Comparison of ENCODE assay signal across 9 cellular contexts in genomic region chr12:40192704-40193255, GRCh38. TPM values are rescaled to one million over a fixed set of nuclear protein-coding genes. Genes with fewer than 3 reads are reported as not detected.
DNase-seq lines count a peak whose midpoint lies in the region; ATAC-seq and TF ChIP-seq lines count a peak whose summit lies in the region.
"Had no signal": no experiment of that assay in that cellular context is flagged by ENCODE, and none has a peak within 500 bp of the region (broad histone marks: within the 10 kb centered on the region; RNA-seq: fewer than 3 reads in every experiment).

No MANE protein-coding gene starts in this region.

- peak; percentile 38 for DNase-seq in GM13977 (ENCODE audit: low spot score)
- DNase-seq in activated T-helper 2 cell treated with anti-CD3 and anti-CD28 coated beads, Interferon-gamma antibody, Interleukin-2, Interleukin-4, amounts not matched to agents 10 μg/mL and 5 μg/mL and 100 μg/mL, durations not matched to agents 14 hours and 24 hours and 36 hours (ENCODE audit: low spot score): no peak
- DNase-seq in SW480 (ENCODE audit: low spot score): no peak
- DNase-seq in A172 (ENCODE audit: low spot score): no peak
- DNase-seq in chondrocyte (ENCODE audit: low spot score): no peak
- DNase-seq in T-helper 9 cell: no peak

- H3K9me3 Mint-ChIP-seq in activated T-helper 2 cell treated with anti-CD3 and anti-CD28 coated beads, Interferon-gamma antibody, Interleukin-2, Interleukin-4, amounts not matched to agents 10 μg/mL and 5 μg/mL and 100 μg/mL, durations not matched to agents 14 hours and 24 hours and 36 hours: peaks cover 11% of the 10 kb centered on the region
- peaks cover 9% of the 10 kb centered on the region for H3K9me3 Mint-ChIP-seq in chondrocyte (ENCODE audit: low read depth)

- intact Hi-C loops in activated T-helper 2 cell treated with anti-CD3 and anti-CD28 coated beads, Interferon-gamma antibody, Interleukin-2, Interleukin-4, amounts not matched to agents 10 μg/mL and 5 μg/mL and 100 μg/mL, durations not matched to agents 14 hours and 24 hours and 36 hours (cut with micrococcal nuclease): no loop called here

- peak overlapping the region; percentile 60 for H3K27ac Mint-ChIP-seq in activated T-helper 2 cell treated with anti-CD3 and anti-CD28 coated beads, Interferon-gamma antibody, Interleukin-2, Interleukin-4, amounts not matched to agents 10 μg/mL and 5 μg/mL and 100 μg/mL, durations not matched to agents 14 hours and 24 hours and 36 hours
- H3K27ac Mint-ChIP-seq in chondrocyte (ENCODE audit: unreplicated experiment): no peak overlapping the region

- H3K27me3 Mint-ChIP-seq in activated T-helper 2 cell treated with anti-CD3 and anti-CD28 coated beads, Interferon-gamma antibody, Interleukin-2, Interleukin-4, amounts not matched to agents 10 μg/mL and 5 μg/mL and 100 μg/mL, durations not matched to agents 14 hours and 24 hours and 36 hours (ENCODE audit: low read depth): peaks cover 6% of the 10 kb centered on the region
- no peaks in the 10 kb centered on the region for H3K27me3 Mint-ChIP-seq in chondrocyte (ENCODE audit: low read depth)

- peaks cover 7% of the 10 kb centered on the region for H3K4me1 Mint-ChIP-seq in activated T-helper 2 cell treated with anti-CD3 and anti-CD28 coated beads, Interferon-gamma antibody, Interleukin-2, Interleukin-4, amounts not matched to agents 10 μg/mL and 5 μg/mL and 100 μg/mL, durations not matched to agents 14 hours and 24 hours and 36 hours (ENCODE audit: low read depth)
- H3K4me1 Mint-ChIP-seq in chondrocyte (ENCODE audit: low read depth): no peaks in the 10 kb centered on the region

- in situ Hi-C loops in GM13977 (cut with MboI; ENCODE audit: low pct_unique_long_range_greater_than_20kb, low sequenced_read_pairs, unreplicated experiment): no loop called here

- no peaks in the 10 kb centered on the region for H3K36me3 Mint-ChIP-seq in activated T-helper 2 cell treated with anti-CD3 and anti-CD28 coated beads, Interferon-gamma antibody, Interleukin-2, Interleukin-4, amounts not matched to agents 10 μg/mL and 5 μg/mL and 100 μg/mL, durations not matched to agents 14 hours and 24 hours and 36 hours (ENCODE audit: low read depth)
- no peaks in the 10 kb centered on the region for H3K36me3 Mint-ChIP-seq in chondrocyte (ENCODE audit: low read depth)

- TF ChIP-seq CTCF in GM13977 (IDR thresholded peaks at IDR 0.05; ENCODE audit: extremely low read depth, insufficient read depth, missing control alignments) (no peak), chondrocyte (IDR thresholded peaks at IDR 0.05) (no peak)

- H3K4me3 Mint-ChIP-seq in activated T-helper 2 cell treated with anti-CD3 and anti-CD28 coated beads, Interferon-gamma antibody, Interleukin-2, Interleukin-4, amounts not matched to agents 10 μg/mL and 5 μg/mL and 100 μg/mL, durations not matched to agents 14 hours and 24 hours and 36 hours (ENCODE audit: low read depth): no peak overlapping the region
- no peak overlapping the region for H3K4me3 Mint-ChIP-seq in chondrocyte (ENCODE audit: unreplicated experiment)

- ATAC-seq in GM21367 (IDR thresholded peaks at IDR 0.05; ENCODE audit: unreplicated experiment) (peak; percentile 97), HG03378 (IDR thresholded peaks at IDR 0.05; ENCODE audit: unreplicated experiment) (peak; percentile 99)

RNA-seq across cellular contexts. Expression of gene LRRK2, which starts 32.0 kb away (rescaled TPM):
- total RNA-seq in activated T-helper 2 cell treated with anti-CD3 and anti-CD28 coated beads, Interferon-gamma antibody, Interleukin-2, Interleukin-4, amounts not matched to agents 10 μg/mL and 5 μg/mL and 100 μg/mL, durations not matched to agents 14 hours and 24 hours and 36 hours: not detected in 2 replicates
- 3.6 and 4.2 TPM in 2 replicates for total RNA-seq in A172 (2014; rRNA removed; shearing (Covaris generic))
- 0.05 to 0.36 TPM (median 0.35 TPM) in 3 replicates for total RNA-seq in chondrocyte
- total RNA-seq: T-helper 1 cell treated with Interleukin-12 subunit alpha and Interleukin-12 subunit beta and Interleukin-4 antibody, amounts not matched to agents 30 ng/mL and 1 ng/mL, for 36 hours had no signal
